15 cellular contexts compared by ENCODE assay signal in the genomic region with DNA sequence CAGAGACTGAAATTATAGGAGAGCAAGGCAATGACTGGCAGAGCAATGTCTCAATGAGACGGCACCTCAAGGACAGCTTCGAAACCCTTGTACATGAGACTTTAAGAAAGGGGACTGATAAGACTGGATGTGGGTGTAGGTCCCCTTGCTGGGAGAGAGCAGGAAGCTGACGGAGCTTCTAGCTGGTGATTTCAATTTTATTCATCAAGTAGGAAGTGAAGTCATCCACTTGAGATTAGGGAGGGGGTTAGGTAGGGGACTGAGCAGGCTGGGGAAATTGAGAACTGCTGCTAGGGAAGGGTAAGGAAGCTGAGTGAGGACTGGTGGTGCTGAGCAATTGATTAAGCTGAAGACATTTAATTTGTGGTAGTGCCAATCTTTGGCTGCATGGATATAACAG.
DNase-seq lines count a peak whose midpoint lies in the region; ATAC-seq and TF ChIP-seq lines count a peak whose summit lies in the region.
"Had no signal": no experiment of that assay in that cellular context is flagged by ENCODE, and none has a peak within 500 bp of the region (broad histone marks: within the 10 kb centered on the region; RNA-seq: fewer than 3 reads in every experiment).

No MANE protein-coding gene starts in this region.

- H3K27me3 ChIP-seq in left ventricle myocardium inferior (ENCODE audit: low read depth), result no peaks in the 10 kb centered on the region
- H3K27me3 ChIP-seq in endodermal cell (ENCODE audit: control insufficient read depth, insufficient read depth, low read length, poor library complexity, severe bottlenecking), result no peaks in the 10 kb centered on the region
- H3K27me3 ChIP-seq: tibial nerve had no signal

- no peak overlapping the region for H3K9ac ChIP-seq in endodermal cell (ENCODE audit: extremely low read depth, low read length, poor library complexity, severe bottlenecking)

- peaks cover 64% of the 10 kb centered on the region for H3K36me3 Mint-ChIP-seq in T-helper 2 cell treated with Interferon-gamma antibody and Interleukin-4, amounts not matched to agents 5 μg/mL and 100 μg/mL, for 36 hours (ENCODE audit: low read depth)
- peaks cover 69% of the 10 kb centered on the region for H3K36me3 Mint-ChIP-seq in endodermal cell (ENCODE audit: low read depth)
- peaks cover 67% of the 10 kb centered on the region for H3K36me3 Mint-ChIP-seq in stimulated activated naive CD8-positive, alpha-beta T cell treated with anti-CD3 and anti-CD28 coated beads, Interleukin-15, Interleukin-2, amounts not matched to agents 100 ng/mL and 50 ng/mL, for 24 hours (ENCODE audit: low read depth)
- peaks cover 18% of the 10 kb centered on the region for H3K36me3 Mint-ChIP-seq in glutamatergic neuron (ENCODE audit: unreplicated experiment)

- H3K27ac ChIP-seq in left ventricle myocardium inferior (replicated peaks), result peak overlapping the region; percentile 40
- no peak overlapping the region for H3K27ac ChIP-seq in endodermal cell (ENCODE audit: low read depth, low read length)
- H3K27ac ChIP-seq: tibial nerve had no signal

- H3K4me1 Mint-ChIP-seq in T-helper 2 cell treated with Interferon-gamma antibody and Interleukin-4, amounts not matched to agents 5 μg/mL and 100 μg/mL, for 36 hours (ENCODE audit: low read depth), result peaks cover 48% of the 10 kb centered on the region
- H3K4me1 Mint-ChIP-seq in endodermal cell, result peaks cover 2% of the 10 kb centered on the region
- peaks cover 83% of the 10 kb centered on the region for H3K4me1 Mint-ChIP-seq in stimulated activated naive CD8-positive, alpha-beta T cell treated with anti-CD3 and anti-CD28 coated beads, Interleukin-15, Interleukin-2, amounts not matched to agents 100 ng/mL and 50 ng/mL, for 24 hours (ENCODE audit: low read depth)
- H3K4me1 Mint-ChIP-seq in glutamatergic neuron (ENCODE audit: low read depth, unreplicated experiment), result peaks cover 3% of the 10 kb centered on the region

- DNase-seq in left ventricle myocardium inferior (no peak), cardiac septum (ENCODE audit: low spot score) (no peak), endodermal cell (no peak), NCI-H446 (lab: John Stamatoyannopoulos, UW) (no peak), glutamatergic neuron (no peak)
- peak; percentile 21 for DNase-seq in T-helper 2 cell treated with Interferon-gamma antibody and Interleukin-4, amounts not matched to agents 5 μg/mL and 100 μg/mL, for 36 hours (ENCODE audit: low spot score)
- DNase-seq: activated naive CD8-positive, alpha-beta T cell treated with anti-CD3 and anti-CD28 coated beads, Interleukin-2, amount 10 ng/mL, durations not matched to agents 7 days and 5 days; effector CD8-positive, alpha-beta T cell; hippocampal formation; KBM-7; NCI-H2029 treated with DMSO at 0.1 percent for 48 hours; T1000 had no signal

- H3K36me3 ChIP-seq in left ventricle myocardium inferior (peaks cover 64% of the 10 kb centered on the region), endodermal cell (ENCODE audit: control insufficient read depth, insufficient read depth, low read length) (peaks cover 85% of the 10 kb centered on the region)

- no peak overlapping the region for H3K4me3 Mint-ChIP-seq in T-helper 2 cell treated with Interferon-gamma antibody and Interleukin-4, amounts not matched to agents 5 μg/mL and 100 μg/mL, for 36 hours
- H3K4me3 Mint-ChIP-seq in endodermal cell (no peak overlapping the region), glutamatergic neuron (ENCODE audit: unreplicated experiment) (no peak overlapping the region)
- peak overlapping the region; percentile 7 for H3K4me3 Mint-ChIP-seq in stimulated activated naive CD8-positive, alpha-beta T cell treated with anti-CD3 and anti-CD28 coated beads, Interleukin-15, Interleukin-2, amounts not matched to agents 100 ng/mL and 50 ng/mL, for 24 hours
- H3K4me3 Mint-ChIP-seq: activated naive CD8-positive, alpha-beta T cell treated with anti-CD3 and anti-CD28 coated beads, Interleukin-2, amount 10 ng/mL, durations not matched to agents 7 days and 5 days had no signal

- no peak overlapping the region for H3K4me3 ChIP-seq in left ventricle myocardium inferior
- no peak overlapping the region for H3K4me3 ChIP-seq in endodermal cell (ENCODE audit: low read length)
- H3K4me3 ChIP-seq: tibial nerve had no signal

- H3K9me3 Mint-ChIP-seq in T-helper 2 cell treated with Interferon-gamma antibody and Interleukin-4, amounts not matched to agents 5 μg/mL and 100 μg/mL, for 36 hours, result no peaks in the 10 kb centered on the region
- H3K9me3 Mint-ChIP-seq in endodermal cell (no peaks in the 10 kb centered on the region), glutamatergic neuron (ENCODE audit: unreplicated experiment) (peaks cover 9% of the 10 kb centered on the region)
- no peaks in the 10 kb centered on the region for H3K9me3 Mint-ChIP-seq in stimulated activated naive CD8-positive, alpha-beta T cell treated with anti-CD3 and anti-CD28 coated beads, Interleukin-15, Interleukin-2, amounts not matched to agents 100 ng/mL and 50 ng/mL, for 24 hours

- intact Hi-C loops in left ventricle myocardium inferior (cut with micrococcal nuclease), result no loop called here
- intact Hi-C loops in cardiac septum (cut with DNase I), result no loop called here

- H3K27me3 Mint-ChIP-seq in T-helper 2 cell treated with Interferon-gamma antibody and Interleukin-4, amounts not matched to agents 5 μg/mL and 100 μg/mL, for 36 hours (ENCODE audit: low read depth), result no peaks in the 10 kb centered on the region
- H3K27me3 Mint-ChIP-seq in endodermal cell (ENCODE audit: insufficient read depth) (no peaks in the 10 kb centered on the region), glutamatergic neuron (ENCODE audit: unreplicated experiment) (peaks cover 6% of the 10 kb centered on the region)
- H3K27me3 Mint-ChIP-seq in stimulated activated naive CD8-positive, alpha-beta T cell treated with anti-CD3 and anti-CD28 coated beads, Interleukin-15, Interleukin-2, amounts not matched to agents 100 ng/mL and 50 ng/mL, for 24 hours, result no peaks in the 10 kb centered on the region
- H3K27me3 Mint-ChIP-seq: activated naive CD8-positive, alpha-beta T cell treated with anti-CD3 and anti-CD28 coated beads, Interleukin-2, amount 10 ng/mL, durations not matched to agents 7 days and 5 days had no signal

- H3K9me3 ChIP-seq in left ventricle myocardium inferior (replicated peaks) (no peaks in the 10 kb centered on the region), endodermal cell (ENCODE audit: control insufficient read depth, low read length) (no peaks in the 10 kb centered on the region)
- H3K9me3 ChIP-seq: tibial nerve had no signal

- ATAC-seq in esophagus mucosa, result no peak

- H3K4me1 ChIP-seq in left ventricle myocardium inferior (peaks cover 96% of the 10 kb centered on the region), endodermal cell (ENCODE audit: control insufficient read depth, insufficient read depth, low read length) (no peaks in the 10 kb centered on the region)

- peak overlapping the region; percentile 8 for H3K27ac Mint-ChIP-seq in T-helper 2 cell treated with Interferon-gamma antibody and Interleukin-4, amounts not matched to agents 5 μg/mL and 100 μg/mL, for 36 hours
- H3K27ac Mint-ChIP-seq in endodermal cell, result peak overlapping the region; percentile 18
- peak overlapping the region; percentile 63 for H3K27ac Mint-ChIP-seq in stimulated activated naive CD8-positive, alpha-beta T cell treated with anti-CD3 and anti-CD28 coated beads, Interleukin-15, Interleukin-2, amounts not matched to agents 100 ng/mL and 50 ng/mL, for 24 hours
- no peak overlapping the region for H3K27ac Mint-ChIP-seq in glutamatergic neuron (ENCODE audit: unreplicated experiment)
- H3K27ac Mint-ChIP-seq: activated naive CD8-positive, alpha-beta T cell treated with anti-CD3 and anti-CD28 coated beads, Interleukin-2, amount 10 ng/mL, durations not matched to agents 7 days and 5 days had no signal

- TF ChIP-seq CTCF in left ventricle myocardium inferior (IDR thresholded peaks at IDR 0.05; ENCODE audit: borderline replicate concordance) (no peak), endodermal cell (conservative IDR thresholded peaks at IDR 0.05) (no peak), glutamatergic neuron (IDR thresholded peaks at IDR 0.05; ENCODE audit: partially characterized antibody, unreplicated experiment) (no peak)

- WGBS in endodermal cell (ENCODE audit: insufficient coverage in 1 of 2, insufficient read length in 1 of 2), 2 experiments, result 93 to 98% methylated on average over 3 of the region's 3 CpGs
